ENCODE assay signal across 25 cellular contexts in genomic region chr1:21838359-21839157, GRCh38. TPM values are rescaled to one million over a fixed set of nuclear protein-coding genes. Genes with fewer than 3 reads are reported as not detected.
DNase-seq lines count a peak whose midpoint lies in the region; ATAC-seq, FAIRE-seq and TF ChIP-seq lines count a peak whose summit lies in the region.
"Had no signal": no experiment of that assay in that cellular context is flagged by ENCODE, and none has a peak within 500 bp of the region (broad histone marks: within the 10 kb centered on the region; RNA-seq: fewer than 3 reads in every experiment).

No MANE protein-coding gene starts in this region.

- no peak overlapping the region for H2BK15ac ChIP-seq in H1 (ENCODE audit: low read length)

- H4K5ac ChIP-seq in H1 (ENCODE audit: insufficient read length, low read depth, low read length) = no peak overlapping the region

- H2BK20ac ChIP-seq in H1 (ENCODE audit: low read length) = no peak overlapping the region

- TF ChIP-seq CTCF in A549 (IDR thresholded peaks at IDR 0.05) (no peak), H1 (IDR thresholded peaks at IDR 0.05; ENCODE audit: control extremely low read depth in 1 of 3, insufficient read depth in 1 of 3, low read depth in 1 of 3, low read length in 3 of 3) (no peak), nephron progenitor cell (IDR thresholded peaks at IDR 0.05) (no peak)

- H3K9me3 ChIP-seq in A549 (peaks cover 21% of the 10 kb centered on the region), H1 (ENCODE audit: insufficient read depth in 2 of 2, low read depth in 1 of 2, low read length in 1 of 2) (peaks cover 7 to 8% of the 10 kb centered on the region in 2 experiments; a peak in 3 of 4 replicates)
- H3K9me3 ChIP-seq: BE2C had no signal

- H3K4me2 ChIP-seq in A549 (no peak overlapping the region), H1 (ENCODE audit: insufficient read depth in 1 of 2, low read depth in 2 of 2, low read length in 2 of 2) (no peak overlapping the region)

- no peak overlapping the region for H2AFZ ChIP-seq in H1 (ENCODE audit: low read length)

- H3K36me3 ChIP-seq in H1 (ENCODE audit: control insufficient read depth in 2 of 4, insufficient read depth in 4 of 4, low read length in 3 of 4) = peaks cover 21 to 61% (median 58%) of the 10 kb centered on the region in 4 experiments; a peak in 7 of 8 replicates
- H3K36me3 ChIP-seq: BE2C had no signal

- no peak overlapping the region for H3K9ac ChIP-seq in H1 (replicated peaks in 1 of 4; ENCODE audit: extremely low read depth in 1 of 4, low read depth in 3 of 4, low read length in 3 of 4)

- no peaks in the 10 kb centered on the region for H3K27me3 ChIP-seq in H1 (replicated peaks in 1 of 4; ENCODE audit: control insufficient read depth in 3 of 4, extremely low read depth in 1 of 4, insufficient read depth in 3 of 4, low read length in 3 of 4)
- H3K27me3 ChIP-seq: BE2C had no signal

- intact Hi-C loops in head of caudate nucleus (cut with DNase I) = no loop called here

- no peaks in the 10 kb centered on the region for H3K79me1 ChIP-seq in H1 (ENCODE audit: low read depth, low read length)

- no peaks in the 10 kb centered on the region for H3K4me1 Mint-ChIP-seq in nephron progenitor cell
- H3K4me1 Mint-ChIP-seq: CD4-positive, CD25-positive, alpha-beta regulatory T cell; CD8-positive, alpha-beta memory T cell had no signal

- no peak overlapping the region for H3K23ac ChIP-seq in H1 (ENCODE audit: insufficient read length)

- H3K4me3 ChIP-seq in A549 (no peak overlapping the region), H1 (ENCODE audit: extremely low read depth in 1 of 4, insufficient read depth in 2 of 4, low read depth in 3 of 4, low read length in 4 of 4) (no peak overlapping the region)

- FAIRE-seq in A549 (lab: Jason Lieb, UNC) (no peak), H1 (lab: Jason Lieb, UNC) (no peak)
- FAIRE-seq: D721Med, G401.6, GM12891, GM19239, HTR-8/SVneo had no signal

- H3K18ac ChIP-seq in H1 (ENCODE audit: extremely low read depth, low read length) = no peak overlapping the region

- TF ChIP-seq RAD21 in A549 (conservative IDR thresholded peaks at IDR 0.05 in 1 of 2, IDR thresholded peaks at IDR 0.05 in 1 of 2) = no peak
- no peak for TF ChIP-seq RAD21 in H1 (IDR thresholded peaks at IDR 0.05 in 1 of 2, conservative IDR thresholded peaks at IDR 0.05 in 1 of 2; ENCODE audit: low read depth in 2 of 2, low read length in 2 of 2)

- no peak overlapping the region for H3K4me3 Mint-ChIP-seq in nephron progenitor cell
- H3K4me3 Mint-ChIP-seq: CD4-positive, CD25-positive, alpha-beta regulatory T cell; CD8-positive, alpha-beta memory T cell; HFFc6 had no signal

- TF ChIP-seq POLR2A in A549 (IDR thresholded peaks at IDR 0.05; ENCODE audit: low read length) = no peak
- TF ChIP-seq POLR2A in H1 (IDR thresholded peaks at IDR 0.05; ENCODE audit: control extremely low read depth in 1 of 2, low read depth in 2 of 2, low read length in 2 of 2) = no peak

- no peaks in the 10 kb centered on the region for H3K4me1 ChIP-seq in A549
- no peaks in the 10 kb centered on the region for H3K4me1 ChIP-seq in H1 (replicated peaks in 1 of 4; ENCODE audit: control insufficient read depth in 3 of 4, insufficient read depth in 4 of 4, low read length in 3 of 4)
- H3K4me1 ChIP-seq: BE2C had no signal

- POLR2A ChIA-PET in A549 (lab: Yijun Ruan, JAX) (no interaction called here), HEK293T (lab: Yijun Ruan, JAX) (no interaction called here), H1 (lab: Charles Lee; ENCODE audit: partially characterized antibody) (interaction anchor here (0.7 kb wide), 1 partner anchor 13 kb away, joined by 3 read pairs; no protein-coding TSS in a partner anchor)

- no peak for ATAC-seq in A549
- no peak for ATAC-seq in GM21367 (IDR thresholded peaks at IDR 0.05; ENCODE audit: unreplicated experiment)

- CTCF ChIA-PET in A549 (lab: Yijun Ruan, JAX) (no interaction called here), HEK293T (lab: Yijun Ruan, JAX) (no interaction called here), H1 (lab: Charles Lee; ENCODE audit: partially characterized antibody) (interaction anchor here (0.5 kb wide), 1 partner anchor 139 kb away, joined by 3 read pairs; the partner anchor contains the start of gene CELA3B)

- peaks cover 34% of the 10 kb centered on the region for H3K36me3 Mint-ChIP-seq in nephron progenitor cell (ENCODE audit: low read depth)

- no peak overlapping the region for H2AK5ac ChIP-seq in H1 (ENCODE audit: low read depth, low read length)

- H2BK120ac ChIP-seq in H1 (replicated peaks; ENCODE audit: low read depth, low read length) = no peak overlapping the region

- H3K79me2 ChIP-seq in H1 (ENCODE audit: control insufficient read depth in 1 of 2, insufficient read depth in 2 of 2, low read length in 2 of 2) = no peaks in the 10 kb centered on the region

- H4K20me1 ChIP-seq in H1 (replicated peaks in 1 of 2; ENCODE audit: control insufficient read depth in 1 of 2, insufficient read depth in 2 of 2, low read length in 2 of 2) = peaks cover 0 to 8% of the 10 kb centered on the region in 2 experiments

- H3K27me3 Mint-ChIP-seq in nephron progenitor cell (ENCODE audit: low read depth, poor library complexity) = peaks cover 2% of the 10 kb centered on the region
- H3K27me3 Mint-ChIP-seq: CD4-positive, CD25-positive, alpha-beta regulatory T cell; CD8-positive, alpha-beta memory T cell had no signal

- H3K27ac ChIP-seq in A549 (no peak overlapping the region), H1 (ENCODE audit: low read depth, low read length) (no peak overlapping the region)

- no peak overlapping the region for H4K91ac ChIP-seq in H1 (replicated peaks; ENCODE audit: insufficient read length, low read length)

- H3K14ac ChIP-seq in H1 (ENCODE audit: insufficient read length) = no peak overlapping the region

- TF ChIP-seq EP300 in A549 (IDR thresholded peaks at IDR 0.05) (no peak), H1 (IDR thresholded peaks at IDR 0.05; ENCODE audit: borderline replicate concordance in 1 of 2, low read depth in 2 of 2, low read length in 2 of 2) (no peak)

- H2BK12ac ChIP-seq in H1 (ENCODE audit: low read depth, low read length) = no peak overlapping the region

- H3K23me2 ChIP-seq in H1 (ENCODE audit: low read depth, low read length) = no peaks in the 10 kb centered on the region; the same call in 1 of the 2 replicates

- H3K9me3 Mint-ChIP-seq in nephron progenitor cell = peaks cover 19% of the 10 kb centered on the region

- H3K27ac Mint-ChIP-seq in nephron progenitor cell = peak overlapping the region; percentile 90
- H3K27ac Mint-ChIP-seq: CD8-positive, alpha-beta memory T cell; HFFc6 had no signal

- WGBS in A549 (ENCODE audit: missing lambda C conversion rate) = 84% methylated on average over 12 of the region's 23 CpGs
- 95% methylated on average over 23 of the region's 23 CpGs; no CpG with 5 or more reads in 1 of the 2 experiments for WGBS in H1 (ENCODE audit: extremely low coverage in 1 of 2, insufficient coverage in 1 of 2, insufficient read length in 1 of 2, insufficient replicate concordance in 2 of 2, low coverage in 1 of 2, low lambda C conversion rate in 2 of 2, missing lambda C conversion rate in 1 of 2), 2 experiments

- DNase-seq in A549 (ENCODE audit: low read depth in 1 of 2, low spot score in 1 of 2) = no peak
- DNase-seq in HEK293T (ENCODE audit: extremely low spot score) = no peak
- DNase-seq in H1 (ENCODE audit: low read depth in 1 of 2, low spot score in 2 of 2) = no peak
- no peak for DNase-seq in nephron progenitor cell
- no peak for DNase-seq in head of caudate nucleus
- no peak for DNase-seq in retina
- DNase-seq in stimulated activated CD4-positive, alpha-beta T cell treated with anti-CD3 and anti-CD28 coated beads, Interleukin-4, amount 100 ng/mL, for 1 hour = no peak
- DNase-seq: ACHN; BE2C; C1 segment of cervical spinal cord; CD4-positive, CD25-positive, alpha-beta regulatory T cell; CD8-positive, alpha-beta memory T cell; COR-L47; HCEC 1CT; HFFc6; IMR-90; KBM-7 had no signal

- no peak overlapping the region for H2BK5ac ChIP-seq in H1 (ENCODE audit: low read depth, low read length)

- no peak overlapping the region for H3K56ac ChIP-seq in H1 (replicated peaks; ENCODE audit: insufficient read length, low read depth, low read length)

- H3K4ac ChIP-seq in H1 (replicated peaks; ENCODE audit: insufficient read length, low read depth, low read length) = no peak overlapping the region

- H4K8ac ChIP-seq in H1 (ENCODE audit: extremely low read depth, insufficient read depth, low read length) = 0 out of 2 replicates have a peak overlapping the region, but pooled peaks have one; percentile 22

RNA-seq across cellular contexts. Expression of gene LDLRAD2, which starts 26.5 kb away (rescaled TPM):
- polyA plus RNA-seq in A549 (2011; rRNA removed) (not detected in 2 replicates), A549 (2017; fragmentation: RNase III; extraction: RNeasy Plus Mini Kit Qiagen cat#74134 plus additional on column Dnase treatment) (0.03 to 0.08 TPM (median 0.05 TPM) in 3 replicates), H1 (2011; rRNA removed) (0.48 and 1.0 TPM in 2 replicates)
- not detected in 2 replicates for polyA plus RNA-seq in A549 (2012; cell fraction: cytosol; rRNA removed)
- 0.01 TPM in 1 of 2 replicates, not detected in the other for polyA plus RNA-seq in A549 (2012; cell fraction: nucleus; rRNA removed)
- not detected in 2 replicates for polyA minus RNA-seq in A549 (2011; rRNA and poly(A)+ RNA removed)
- total RNA-seq in H1 (2021; fragmentation: NEBNext Ultra II Directional; extraction: Animal tissue kit (Norgen Biotek cat#: 25700)) = 0.74 and 0.94 TPM in 2 replicates
- 0.62 TPM for polyA plus RNA-seq in H1 (2011; cell fraction: cytosol; rRNA removed)
- 3.5 TPM for polyA plus RNA-seq in H1 (2011; cell fraction: nucleus; rRNA removed)
- polyA plus RNA-seq in H1 (2012, experiment 1 of 2) = 4.6 to 16.0 TPM (median 12.2 TPM) in 4 replicates
- polyA plus RNA-seq in H1 (2012, experiment 2 of 2) = 2.3 TPM
- polyA plus RNA-seq in H1 (2013, experiment 1 of 2) = 1.1 TPM
- polyA plus RNA-seq in H1 (2013, experiment 2 of 2) = 0.92 TPM
- polyA minus RNA-seq in H1 (2011; rRNA and poly(A)+ RNA removed) = 0.24 and 0.76 TPM in 2 replicates
- polyA minus RNA-seq in H1 (2011; cell fraction: cytosol; rRNA and poly(A)+ RNA removed) = 1.1 TPM
- 1.7 TPM for polyA minus RNA-seq in H1 (2011; cell fraction: nucleus; rRNA and poly(A)+ RNA removed)
- total RNA-seq: A172; CD8-positive, alpha-beta memory T cell; H4; IMR-90 had no signal
- polyA plus RNA-seq: CD4-positive, CD25-positive, alpha-beta regulatory T cell; CD8-positive, alpha-beta memory T cell had no signal

RNA-seq across cellular contexts. Expression of gene USP48, which starts 55.6 kb away (rescaled TPM):
- polyA plus RNA-seq in A549 (2011; rRNA removed) (26.6 and 27.4 TPM in 2 replicates), A549 (2017; fragmentation: RNase III; extraction: RNeasy Plus Mini Kit Qiagen cat#74134 plus additional on column Dnase treatment) (22.4 to 23.8 TPM (median 22.8 TPM) in 3 replicates), H1 (2011; rRNA removed) (10.1 and 12.8 TPM in 2 replicates)
- polyA plus RNA-seq in A549 (2012; cell fraction: cytosol; rRNA removed) = 7.9 and 8.9 TPM in 2 replicates
- polyA plus RNA-seq in A549 (2012; cell fraction: nucleus; rRNA removed) = 6.7 and 8.4 TPM in 2 replicates
- 15.8 and 17.2 TPM in 2 replicates for polyA minus RNA-seq in A549 (2011; rRNA and poly(A)+ RNA removed)
- 81.5 and 83.5 TPM in 2 replicates for total RNA-seq in H1 (2021; fragmentation: NEBNext Ultra II Directional; extraction: Animal tissue kit (Norgen Biotek cat#: 25700))
- 28.3 TPM for polyA plus RNA-seq in H1 (2011; cell fraction: cytosol; rRNA removed)
- 15.4 TPM for polyA plus RNA-seq in H1 (2011; cell fraction: nucleus; rRNA removed)
- polyA plus RNA-seq in H1 (2012, experiment 1 of 2) = 38.7 to 60.9 TPM (median 40.0 TPM) in 4 replicates
- 2.6 TPM for polyA plus RNA-seq in H1 (2012, experiment 2 of 2)
- polyA plus RNA-seq in H1 (2013, experiment 1 of 2) = 39.9 TPM
- polyA plus RNA-seq in H1 (2013, experiment 2 of 2) = 39.8 TPM
- polyA minus RNA-seq in H1 (2011; rRNA and poly(A)+ RNA removed) = 32.3 and 38.6 TPM in 2 replicates
- polyA minus RNA-seq in H1 (2011; cell fraction: cytosol; rRNA and poly(A)+ RNA removed) = 26.3 TPM
- 52.6 TPM for polyA minus RNA-seq in H1 (2011; cell fraction: nucleus; rRNA and poly(A)+ RNA removed)
